Comparison of ENCODE assay signal across 17 cellular contexts in the genomic region with DNA sequence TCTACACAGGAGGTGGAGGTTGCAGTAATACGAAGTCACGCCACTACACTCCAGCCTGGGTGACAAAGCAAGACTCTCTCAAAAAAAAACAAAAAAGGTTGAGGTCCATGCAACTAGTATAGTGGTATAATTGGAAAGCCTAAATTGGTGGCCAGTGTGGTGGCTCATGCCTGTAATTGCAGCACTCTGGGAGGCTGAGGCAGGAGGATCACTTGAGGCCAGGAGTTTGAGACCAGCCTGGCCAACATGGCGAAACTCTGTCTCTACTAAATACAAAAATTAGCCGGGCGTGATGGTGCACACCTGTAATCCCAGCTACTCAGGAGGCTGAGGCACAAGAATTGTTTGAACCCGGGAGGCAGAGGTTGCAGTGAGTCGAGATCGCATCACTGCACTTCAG. TPM values are rescaled to one million over a fixed set of nuclear protein-coding genes. Genes with fewer than 3 reads are reported as not detected.
"Had no signal": no experiment of that assay in that cellular context is flagged by ENCODE, and none has a peak within 500 bp of the region (broad histone marks: within the 10 kb centered on the region; RNA-seq: fewer than 3 reads in every experiment).

No MANE protein-coding gene starts in this region.

RNA-seq across cellular contexts. Expression of a gene that starts 23.2 kb away (rescaled TPM):
- total RNA-seq: activated B cell treated with CpG ODN at 0.5 μM for 24 hours; activated CD4-positive, alpha-beta memory T cell treated with anti-CD3 and anti-CD28 coated beads for 36 hours; activated CD4-positive, alpha-beta T cell treated with anti-CD3 and anti-CD28 coated beads, Interleukin-2, amount 10 ng/mL, durations not matched to agents 24 days and 14 days; activated CD8-positive, alpha-beta memory T cell treated with anti-CD3 and anti-CD28 coated beads for 36 hours; activated CD8-positive, alpha-beta T cell treated with anti-CD3 and anti-CD28 coated beads for 36 hours; activated naive CD4-positive, alpha-beta T cell treated with anti-CD3 and anti-CD28 coated beads for 36 hours; activated naive CD8-positive, alpha-beta T cell treated with anti-CD3 and anti-CD28 coated beads, Interleukin-2, amount 10 ng/mL, durations not matched to agents 7 days and 5 days; activated T-cell treated with anti-CD3 and anti-CD28 coated beads, Interleukin-2, amount 50 U/mL, for 4 hours; activated T-cell treated with anti-CD3 and anti-CD28 coated beads, Interleukin-2, amount 50 U/mL, for 72 hours; activated T-helper 1 cell treated with anti-CD3 and anti-CD28 coated beads, Interleukin-12 subunit alpha, Interleukin-12 subunit beta, Interleukin-2, Interleukin-4 antibody, amounts not matched to agents 30 ng/mL and 10 ng/mL and 1 ng/mL, durations not matched to agents 14 hours and 24 hours and 36 hours; activated T-helper 17 cell treated with anti-CD3 and anti-CD28 coated beads, Interleukin-2, amount 50 U/mL, for 72 hours; ascending aorta; bronchial epithelial cell; cardiac muscle cell; chondrocyte; T-helper 2 cell treated with Interferon-gamma antibody and Interleukin-4, amounts not matched to agents 100 ng/mL and 5 ng/mL, for 36 hours had no signal
- polyA plus RNA-seq: adipose tissue had no signal

RNA-seq across cellular contexts. Expression of a gene that starts 54.9 kb away (rescaled TPM):
- total RNA-seq: ascending aorta had no signal
